Comparison of ENCODE assay signal across 14 cellular contexts in the genomic region with DNA sequence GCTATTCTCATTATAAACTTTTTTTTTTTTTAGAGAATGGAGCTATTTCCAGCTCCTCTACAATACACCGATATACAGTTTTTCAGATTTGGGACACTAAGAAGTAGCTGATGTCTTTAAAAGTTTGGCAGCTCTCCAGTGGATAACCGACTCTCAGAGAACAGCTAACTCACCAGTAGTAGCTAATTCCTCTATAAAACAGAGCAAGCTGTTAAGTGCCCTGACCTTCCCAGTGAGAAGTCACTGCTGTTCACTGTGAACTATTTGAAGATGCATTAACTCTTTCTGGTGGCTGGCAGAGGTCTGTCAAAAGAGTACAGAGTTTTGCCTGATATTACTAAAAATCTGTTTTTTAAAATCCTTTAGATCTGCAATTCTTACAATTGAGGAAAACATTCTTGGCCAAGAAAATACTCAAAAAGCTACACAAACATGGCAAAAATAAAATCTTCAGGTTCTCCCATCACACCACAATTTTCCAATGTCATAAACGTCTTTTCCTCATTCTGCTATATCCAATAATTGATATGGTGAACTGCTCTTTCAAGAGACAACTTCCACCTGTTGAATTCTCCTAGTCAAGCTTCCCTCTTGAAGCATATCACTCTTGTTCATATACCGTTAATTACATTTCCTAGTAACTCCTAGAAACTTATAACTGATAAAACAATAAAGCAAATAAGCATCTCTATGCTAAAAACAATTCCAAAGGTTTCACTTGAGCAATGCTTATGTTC. TPM values are rescaled to one million over a fixed set of nuclear protein-coding genes. Genes with fewer than 3 reads are reported as not detected.
DNase-seq lines count a peak whose midpoint lies in the region; ATAC-seq, FAIRE-seq and TF ChIP-seq lines count a peak whose summit lies in the region.
"Had no signal": no experiment of that assay in that cellular context is flagged by ENCODE, and none has a peak within 500 bp of the region (broad histone marks: within the 10 kb centered on the region; RNA-seq: fewer than 3 reads in every experiment).

No MANE protein-coding gene starts in this region.

- in situ Hi-C loops in ACHN (cut with HindIII; ENCODE audit: low pct_ligation_motif_present, low pct_unique_long_range_greater_than_20kb, low sequenced_read_pairs) = no loop called here

- intact Hi-C loops in Right ventricle myocardium inferior (cut with DNase I) (loop anchor here (5.0 kb wide), 1 partner anchor 45 kb away; a partner anchor contains a TSS), cardiac septum (cut with DNase I) (no loop called here), kidney (cut with DNase I) (no loop called here)

- no peaks in the 10 kb centered on the region for H3K36me3 ChIP-seq in kidney (ENCODE audit: control insufficient read depth in 1 of 2, insufficient read depth in 2 of 2, low read length in 2 of 2)
- H3K36me3 ChIP-seq: stomach had no signal

- peaks cover 8 to 16% of the 10 kb centered on the region in 2 donors for H3K4me1 ChIP-seq in kidney (ENCODE audit: control insufficient read depth in 1 of 2, insufficient read depth in 1 of 2, low read depth in 1 of 2, low read length in 2 of 2)

- peak; percentile 32 for FAIRE-seq in kidney (lab: Jason Lieb, UNC)
- FAIRE-seq: GM18507, keratinocyte had no signal

- H3K4me3 ChIP-seq in kidney (ENCODE audit: low read length in 2 of 2) = no peak overlapping the region
- H3K4me3 ChIP-seq: stomach had no signal

- ATAC-seq in Right ventricle myocardium inferior (peak; percentile 79), GM18858 (IDR thresholded peaks at IDR 0.05; ENCODE audit: unreplicated experiment) (no peak), GM19328 (IDR thresholded peaks at IDR 0.05; ENCODE audit: unreplicated experiment) (no peak)
- ATAC-seq: activated CD8-positive, alpha-beta memory T cell treated with anti-CD3 and anti-CD28 coated beads, Interleukin-2, amount 10 ng/mL, durations not matched to agents 7 days and 5 days had no signal

- DNase-seq in Right ventricle myocardium inferior (ENCODE audit: missing footprints) = no peak
- DNase-seq in cardiac septum (ENCODE audit: low spot score) = no peak
- peak; percentile 30 for DNase-seq in brain pericyte (ENCODE audit: low read depth, low spot score)
- DNase-seq in kidney = no peak
- no peak for DNase-seq in COLO668 (lab: John Stamatoyannopoulos, UW; ENCODE audit: unreplicated experiment)
- no peak for DNase-seq in ACHN
- DNase-seq: activated CD8-positive, alpha-beta memory T cell treated with anti-CD3 and anti-CD28 coated beads, Interleukin-2, amount 10 ng/mL, durations not matched to agents 7 days and 5 days; endodermal cell; NCI-H146; stomach had no signal

- H3K9ac ChIP-seq in kidney (ENCODE audit: low read length in 2 of 2) = no peak overlapping the region

- no peak for TF ChIP-seq CTCF in kidney (IDR thresholded peaks at IDR 0.05; ENCODE audit: borderline replicate concordance, extremely low read depth, insufficient read depth)

- no peaks in the 10 kb centered on the region for H3K9me3 ChIP-seq in kidney (ENCODE audit: control insufficient read depth in 1 of 2, low read length in 2 of 2)
- H3K9me3 ChIP-seq: stomach had no signal

- H3K27ac ChIP-seq in kidney (ENCODE audit: low read depth in 2 of 2, low read length in 2 of 2) = no peak overlapping the region
- H3K27ac ChIP-seq: stomach had no signal

RNA-seq across cellular contexts. Expression of a gene that starts 44.2 kb away (rescaled TPM):
- total RNA-seq in Right ventricle myocardium inferior (86.8 TPM), cardiac septum (84.9 TPM), kidney (51.8 TPM)
- 14.7 TPM for polyA plus RNA-seq in kidney (ENCODE audit: insufficient read depth, low read depth, low replicate concordance)
